29 cellular contexts compared by ENCODE assay signal in the genomic region with DNA sequence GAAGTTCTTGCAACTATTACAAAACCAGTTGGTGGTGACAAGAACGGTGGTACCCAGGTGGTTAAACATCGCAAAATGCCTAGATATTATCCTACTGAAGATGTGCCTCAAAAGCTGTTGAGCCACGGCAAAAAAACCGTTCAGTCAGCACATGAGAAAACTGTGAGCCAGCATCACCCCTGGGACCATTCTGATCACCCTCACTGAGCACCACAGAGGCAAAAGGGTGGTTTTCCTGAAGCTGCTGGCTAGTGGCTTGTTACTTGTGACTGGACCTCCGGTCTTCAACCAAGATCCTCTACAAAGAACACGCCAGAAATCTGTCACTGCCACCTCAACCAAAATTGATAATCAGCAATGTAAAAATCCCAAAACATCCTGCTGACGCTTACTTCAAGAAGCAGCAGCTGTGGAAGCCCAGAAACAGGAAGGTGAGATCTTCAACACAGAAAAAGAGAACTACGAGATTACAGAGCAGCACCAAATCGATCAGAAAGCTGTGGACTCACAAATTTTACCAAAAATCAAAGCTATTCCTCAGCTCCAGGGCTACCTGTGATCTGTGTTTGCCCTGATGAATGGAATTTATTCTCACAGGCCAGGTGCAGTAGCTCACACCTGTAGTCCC. TPM values are rescaled to one million over a fixed set of nuclear protein-coding genes. Genes with fewer than 3 reads are reported as not detected.
"Had no signal": no experiment of that assay in that cellular context is flagged by ENCODE, and none has a peak within 500 bp of the region (broad histone marks: within the 10 kb centered on the region; RNA-seq: fewer than 3 reads in every experiment).

No MANE protein-coding gene starts in this region.

- DNase-seq: activated CD4-positive, alpha-beta T cell treated with anti-CD3 and anti-CD28 coated beads for 48 hours; activated CD4-positive, alpha-beta T cell treated with anti-CD3 and anti-CD28 coated beads, Interleukin-2, amount 50 U/mL, for 48 hours; activated CD8-positive, alpha-beta memory T cell treated with anti-CD3 and anti-CD28 coated beads for 24 hours; activated effector memory CD4-positive, alpha-beta T cell treated with Interleukin-2 at 50 U/mL for 16 hours; activated naive CD4-positive, alpha-beta T cell treated with Interleukin-2 at 50 U/mL for 16 hours; anterior cingulate cortex; effector memory CD4-positive, alpha-beta T cell; kidney glomerular epithelial cell; lower lobe of right lung; mesendoderm; right lobe of liver; stimulated activated CD4-positive, alpha-beta T cell treated with anti-CD3 and anti-CD28 coated beads, Interleukin-4, amount 100 ng/mL, for 24 hours; T-helper 2 cell; tibial artery; upper lobe of right lung had no signal

- H3K9me3 ChIP-seq: lower lobe of right lung, neutrophil, right lobe of liver, suprapubic skin, tibial artery, upper lobe of right lung had no signal

- H3K4me1 Mint-ChIP-seq: nephron; stimulated activated effector memory CD8-positive, alpha-beta T cell treated with anti-CD3 and anti-CD28 coated beads, Interleukin-12 subunit alpha, Interleukin-12 subunit beta, amount 100 ng/mL, for 72 hours had no signal

- ATAC-seq: activated CD4-positive, CD25-positive, alpha-beta regulatory T cell treated with anti-CD3 and anti-CD28 coated beads, Interleukin-2, amount 50 U/mL, for 24 hours; left lobe of liver; lower lobe of right lung; right lobe of liver; stimulated activated effector memory CD8-positive, alpha-beta T cell treated with anti-CD3 and anti-CD28 coated beads, Interleukin-12 subunit alpha, Interleukin-12 subunit beta, amount 100 ng/mL, for 72 hours; upper lobe of right lung had no signal

- H3K27ac Mint-ChIP-seq: activated naive CD8-positive, alpha-beta T cell; nephron; stimulated activated effector memory CD8-positive, alpha-beta T cell treated with anti-CD3 and anti-CD28 coated beads, Interleukin-12 subunit alpha, Interleukin-12 subunit beta, amount 100 ng/mL, for 72 hours had no signal

- H3K4me3 Mint-ChIP-seq: activated naive CD8-positive, alpha-beta T cell; nephron; stimulated activated effector memory CD8-positive, alpha-beta T cell treated with anti-CD3 and anti-CD28 coated beads, Interleukin-12 subunit alpha, Interleukin-12 subunit beta, amount 100 ng/mL, for 72 hours had no signal

- H3K9me3 Mint-ChIP-seq: stimulated activated effector memory CD8-positive, alpha-beta T cell treated with anti-CD3 and anti-CD28 coated beads, Interleukin-12 subunit alpha, Interleukin-12 subunit beta, amount 100 ng/mL, for 72 hours had no signal

- H3K4me1 ChIP-seq: lower lobe of right lung, right lobe of liver, suprapubic skin, tibial artery, upper lobe of right lung had no signal

- H3K36me3 Mint-ChIP-seq: activated naive CD8-positive, alpha-beta T cell; stimulated activated effector memory CD8-positive, alpha-beta T cell treated with anti-CD3 and anti-CD28 coated beads, Interleukin-12 subunit alpha, Interleukin-12 subunit beta, amount 100 ng/mL, for 72 hours had no signal

- H3K27ac ChIP-seq: lower lobe of right lung, neutrophil, right lobe of liver, suprapubic skin, tibial artery, upper lobe of right lung, VCaP had no signal

- H3K4me3 ChIP-seq: lower lobe of right lung, right lobe of liver, suprapubic skin, tibial artery, upper lobe of right lung had no signal

- H3K27me3 ChIP-seq: neutrophil, right lobe of liver, suprapubic skin, tibial artery, upper lobe of right lung had no signal

- H3K36me3 ChIP-seq: lower lobe of right lung, neutrophil, right lobe of liver, suprapubic skin, tibial artery, upper lobe of right lung had no signal

RNA-seq across cellular contexts. Expression of gene SLC10A6, which starts 21.4 kb away (rescaled TPM):
- total RNA-seq: epithelial cell of proximal tubule, frontal cortex, mononuclear cell, myocyte, osteocyte had no signal

RNA-seq across cellular contexts. Expression of gene C4orf36, which starts 21.7 kb away (rescaled TPM):
- total RNA-seq: left lobe of liver, mononuclear cell, myocyte, skeletal muscle tissue had no signal
